12 cellular contexts compared by ENCODE assay signal in the genomic region with DNA sequence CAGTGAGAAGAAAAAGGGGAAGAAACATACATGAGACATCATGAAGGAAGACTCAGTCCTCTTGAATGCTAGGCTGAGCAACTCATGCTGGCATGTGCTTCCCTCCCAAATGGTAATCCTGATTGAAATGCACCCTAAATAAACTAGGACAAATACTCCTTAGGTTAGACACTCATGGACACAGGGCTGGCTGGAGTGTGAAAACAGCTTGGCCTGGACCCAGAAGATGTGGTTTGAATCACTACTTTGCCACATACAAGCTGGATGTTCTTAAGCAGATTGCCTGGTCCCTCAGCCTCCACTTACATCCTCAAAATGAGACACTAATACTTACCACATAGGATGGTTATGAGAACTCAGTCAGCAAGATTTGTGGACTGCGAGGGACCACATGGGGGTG.
DNase-seq lines count a peak whose midpoint lies in the region; FAIRE-seq and TF ChIP-seq lines count a peak whose summit lies in the region.
"Had no signal": no experiment of that assay in that cellular context is flagged by ENCODE, and none has a peak within 500 bp of the region (broad histone marks: within the 10 kb centered on the region; RNA-seq: fewer than 3 reads in every experiment).

No MANE protein-coding gene starts in this region.

- no peak for TF ChIP-seq EP300 in sigmoid colon (IDR thresholded peaks at IDR 0.05)

- H3K27me3 ChIP-seq in sigmoid colon (no peaks in the 10 kb centered on the region), spleen (replicated peaks in 1 of 7) (no peaks in the 10 kb centered on the region)
- no peaks in the 10 kb centered on the region for H3K27me3 ChIP-seq in effector memory CD4-positive, alpha-beta T cell (replicated peaks; ENCODE audit: control insufficient read depth, insufficient read depth, low read length, poor library complexity, severe bottlenecking)

- no peak for TF ChIP-seq CTCF in fibroblast of mammary gland (conservative IDR thresholded peaks at IDR 0.05; ENCODE audit: control insufficient read depth, insufficient read depth, low read depth, low read length)
- TF ChIP-seq CTCF in sigmoid colon (IDR thresholded peaks at IDR 0.05), result no peak
- no peak for TF ChIP-seq CTCF in spleen (IDR thresholded peaks at IDR 0.05 in 8 of 11, conservative IDR thresholded peaks at IDR 0.05 in 3 of 11)

- FAIRE-seq in GM12892 (lab: Jason Lieb, UNC) (peak; percentile 42), RCC 7860 (lab: Jason Lieb, UNC) (peak; percentile 30)
- FAIRE-seq: D721Med had no signal

- H3K36me3 ChIP-seq in sigmoid colon (no peaks in the 10 kb centered on the region), spleen (no peaks in the 10 kb centered on the region)
- H3K36me3 ChIP-seq in effector memory CD4-positive, alpha-beta T cell (ENCODE audit: control insufficient read depth, insufficient read depth, low read length), result no peaks in the 10 kb centered on the region

- TF ChIP-seq POLR2A in GM12892 (IDR thresholded peaks at IDR 0.05; ENCODE audit: low read depth, low read length), result no peak
- TF ChIP-seq POLR2A in sigmoid colon (IDR thresholded peaks at IDR 0.05), result no peak
- no peak for TF ChIP-seq POLR2A in spleen (IDR thresholded peaks at IDR 0.05)

- no peaks in the 10 kb centered on the region for H3K9me3 ChIP-seq in sigmoid colon
- no peaks in the 10 kb centered on the region for H3K9me3 ChIP-seq in spleen
- no peaks in the 10 kb centered on the region for H3K9me3 ChIP-seq in effector memory CD4-positive, alpha-beta T cell (ENCODE audit: control insufficient read depth, low read length)

- H3K4me3 ChIP-seq in fibroblast of mammary gland (ENCODE audit: control insufficient read depth, low read depth, low read length), result no peak overlapping the region
- no peak overlapping the region for H3K4me3 ChIP-seq in sigmoid colon
- H3K4me3 ChIP-seq in spleen, result no peak overlapping the region
- no peak overlapping the region for H3K4me3 ChIP-seq in effector memory CD4-positive, alpha-beta T cell (ENCODE audit: insufficient read depth, low read depth, low read length, poor library complexity, severe bottlenecking)

- 83 to 87% methylated on average over 1 of the region's 1 CpG for WGBS in sigmoid colon, 2 donors
- WGBS in spleen, 5 donors, result 63 to 100% (median 81%) methylated on average over 1 of the region's 1 CpG

- intact Hi-C loops in sigmoid colon (cut with DNase I), result no loop called here
- intact Hi-C loops in spleen (cut with DNase I; ENCODE audit: low total_unique reads), result no loop called here

- H3K27ac ChIP-seq in sigmoid colon, result peak overlapping the region in 1 of 4 donors; percentile 39
- H3K27ac ChIP-seq in spleen, result no peak overlapping the region
- no peak overlapping the region for H3K27ac ChIP-seq in effector memory CD4-positive, alpha-beta T cell (ENCODE audit: insufficient read depth, low read length, poor library complexity, severe bottlenecking)

- DNase-seq in GM12892 (ENCODE audit: insufficient read length) (no peak), RCC 7860 (ENCODE audit: low spot score) (peak; percentile 53), fibroblast of mammary gland (ENCODE audit: low read depth) (peak; percentile 99), sigmoid colon (peak; percentile 70), spleen (no peak), NCI-H446 treated with DMSO at 0.1 percent for 48 hours (lab: John Stamatoyannopoulos, UW) (no peak), putamen (ENCODE audit: low spot score) (no peak)
- DNase-seq in effector memory CD4-positive, alpha-beta T cell, result no peak
- DNase-seq: activated CD4-positive, alpha-beta T cell treated with anti-CD3 and anti-CD28 coated beads for 1 hour; activated gamma-delta T cell treated with Interleukin-2 at 50 U/mL for 16 hours; stimulated activated naive CD4-positive, alpha-beta T cell treated with Interleukin-2 at 50 U/mL for 16 hours had no signal

- no peaks in the 10 kb centered on the region for H3K4me1 ChIP-seq in sigmoid colon
- H3K4me1 ChIP-seq in spleen, result no peaks in the 10 kb centered on the region
- H3K4me1 ChIP-seq in effector memory CD4-positive, alpha-beta T cell (ENCODE audit: control insufficient read depth, insufficient read depth, low read length, poor library complexity, severe bottlenecking), result no peaks in the 10 kb centered on the region

Comparison
In these comparisons a context has a peak if more than half of its experiments do, and no peak if none do; other contexts are left out.
1. DNase-seq: peak in RCC 7860 (single experiment), fibroblast of mammary gland (single experiment) and sigmoid colon (single experiment); none in GM12892 (single experiment), spleen (single experiment), NCI-H446 treated with DMSO at 0.1 percent for 48 hours (single experiment), putamen (single experiment) and effector memory CD4-positive, alpha-beta T cell (0 of 3).